Comparison of ENCODE assay signal across 6 cellular contexts in genomic region chrX:155071694-155072215, GRCh38. TPM values are rescaled to one million over a fixed set of nuclear protein-coding genes. Genes with fewer than 3 reads are reported as not detected.
DNase-seq lines count a peak whose midpoint lies in the region; ATAC-seq and TF ChIP-seq lines count a peak whose summit lies in the region.

No MANE protein-coding gene starts in this region.

- CTCF ChIA-PET in activated CD4-positive, alpha-beta T cell treated with anti-CD3 and anti-CD28 coated beads, Interleukin-2, amount 10 ng/mL, durations not matched to agents 7 days and 5 days (lab: Charles Lee), result no interaction called here

- peak overlapping the region; percentile 91 for H3K4me3 Mint-ChIP-seq in activated CD4-positive, alpha-beta T cell treated with anti-CD3 and anti-CD28 coated beads, Interleukin-2, amount 10 ng/mL, durations not matched to agents 7 days and 5 days
- peak overlapping the region; percentile 86 to 90 (median 87) for H3K4me3 Mint-ChIP-seq in immature natural killer cell

- ATAC-seq in SK-N-SH treated with all-trans-retinoic acid at 6 μM for 48 hours, result peak; percentile 19
- no peak for ATAC-seq in HG03139 (IDR thresholded peaks at IDR 0.05; ENCODE audit: unreplicated experiment)

- POLR2A ChIA-PET in activated CD4-positive, alpha-beta T cell treated with anti-CD3 and anti-CD28 coated beads, Interleukin-2, amount 10 ng/mL, durations not matched to agents 7 days and 5 days (lab: Charles Lee), result interaction anchor here (0.6 kb wide), 1 partner anchor 36 kb away, joined by 3 read pairs; no protein-coding TSS in a partner anchor

- no peaks in the 10 kb centered on the region for H3K27me3 Mint-ChIP-seq in activated CD4-positive, alpha-beta T cell treated with anti-CD3 and anti-CD28 coated beads, Interleukin-2, amount 10 ng/mL, durations not matched to agents 7 days and 5 days
- H3K27me3 Mint-ChIP-seq in immature natural killer cell (ENCODE audit: low read depth in 3 of 3), result peaks cover 1 to 12% (median 3%) of the 10 kb centered on the region in 3 donors

- peak; percentile 9 for DNase-seq in activated CD4-positive, alpha-beta T cell treated with anti-CD3 and anti-CD28 coated beads, Interleukin-2, amount 10 ng/mL, durations not matched to agents 7 days and 5 days
- DNase-seq in activated CD4-positive, alpha-beta T cell treated with anti-CD3 and anti-CD28 coated beads, Interleukin-2, amount 50 U/mL, for 48 hours, result no peak
- no peak for DNase-seq in immature natural killer cell
- DNase-seq in NCI-H2171 treated with DMSO at 0.1 percent for 48 hours (lab: John Stamatoyannopoulos, UW), result no peak

- H3K9me3 Mint-ChIP-seq in activated CD4-positive, alpha-beta T cell treated with anti-CD3 and anti-CD28 coated beads, Interleukin-2, amount 10 ng/mL, durations not matched to agents 7 days and 5 days, result no peaks in the 10 kb centered on the region
- no peaks in the 10 kb centered on the region for H3K9me3 Mint-ChIP-seq in immature natural killer cell

- peaks cover 34% of the 10 kb centered on the region for H3K36me3 Mint-ChIP-seq in activated CD4-positive, alpha-beta T cell treated with anti-CD3 and anti-CD28 coated beads, Interleukin-2, amount 10 ng/mL, durations not matched to agents 7 days and 5 days (ENCODE audit: low read depth)
- H3K36me3 Mint-ChIP-seq in immature natural killer cell, result peaks cover 6 to 8% (median 6%) of the 10 kb centered on the region in 3 donors

- peaks cover 57% of the 10 kb centered on the region for H3K4me1 Mint-ChIP-seq in activated CD4-positive, alpha-beta T cell treated with anti-CD3 and anti-CD28 coated beads, Interleukin-2, amount 10 ng/mL, durations not matched to agents 7 days and 5 days
- H3K4me1 Mint-ChIP-seq in immature natural killer cell, result peaks cover 36 to 46% of the 10 kb centered on the region in 2 donors

- peak overlapping the region; percentile 98 for H3K27ac Mint-ChIP-seq in activated CD4-positive, alpha-beta T cell treated with anti-CD3 and anti-CD28 coated beads, Interleukin-2, amount 10 ng/mL, durations not matched to agents 7 days and 5 days
- peak overlapping the region; percentile 86 to 95 (median 92) for H3K27ac Mint-ChIP-seq in immature natural killer cell

TF ChIP-seq in SK-N-SH treated with all-trans-retinoic acid at 6 μM for 48 hours, 23 proteins besides CTCF, POLR2A, EP300 and RAD21:
- TF ChIP-seq ESRRG (CRISPR knock-in tag; IDR thresholded peaks at IDR 0.05) (no peak), TSHZ2 (CRISPR knock-in tag; IDR thresholded peaks at IDR 0.05) (no peak), CSDC2 (CRISPR knock-in tag; IDR thresholded peaks at IDR 0.05) (no peak), ZNF565 (CRISPR knock-in tag; conservative IDR thresholded peaks at IDR 0.05; ENCODE audit: low read depth) (no peak), POU6F1 (CRISPR knock-in tag; IDR thresholded peaks at IDR 0.05; ENCODE audit: borderline replicate concordance, low read depth) (no peak), OSR1 (CRISPR knock-in tag; IDR thresholded peaks at IDR 0.05) (no peak), ZNF8 (CRISPR knock-in tag; IDR thresholded peaks at IDR 0.05) (no peak), CREB5 (CRISPR knock-in tag; IDR thresholded peaks at IDR 0.05; ENCODE audit: low read depth) (no peak), TCF4 (CRISPR knock-in tag; IDR thresholded peaks at IDR 0.05; ENCODE audit: borderline replicate concordance) (no peak), TOX (CRISPR knock-in tag; IDR thresholded peaks at IDR 0.05; ENCODE audit: borderline replicate concordance) (no peak), ISL1 (CRISPR knock-in tag; IDR thresholded peaks at IDR 0.05) (no peak), RARB (CRISPR knock-in tag; IDR thresholded peaks at IDR 0.05) (no peak), SNAI2 (CRISPR knock-in tag; IDR thresholded peaks at IDR 0.05) (no peak), ZFP30 (CRISPR knock-in tag; IDR thresholded peaks at IDR 0.05) (no peak), GLIS3 (CRISPR knock-in tag; IDR thresholded peaks at IDR 0.05) (no peak), PATZ1 (CRISPR knock-in tag; IDR thresholded peaks at IDR 0.05; ENCODE audit: borderline replicate concordance) (no peak), BACH2 (CRISPR knock-in tag; IDR thresholded peaks at IDR 0.05; ENCODE audit: borderline replicate concordance) (no peak)
TF ChIP-seq in SK-N-SH treated with all-trans-retinoic acid at 6 μM for 48 hours: peak in this region for 0.

RNA-seq across cellular contexts. Expression of gene BRCC3, which starts 0.4 kb away (rescaled TPM):
- 10 to 100 TPM; 28.2 to 30.6 TPM for total RNA-seq in activated CD4-positive, alpha-beta T cell treated with anti-CD3 and anti-CD28 coated beads, Interleukin-2, amount 10 ng/mL, durations not matched to agents 7 days and 5 days
- 10 to 100 TPM; 19.4 to 34.2 (median 24.5) TPM for polyA plus RNA-seq in immature natural killer cell

RNA-seq across cellular contexts. Expression of gene CMC4, which starts 0.8 kb away (rescaled TPM):
- 1 to 10 TPM; 4.7 to 5.6 TPM for total RNA-seq in activated CD4-positive, alpha-beta T cell treated with anti-CD3 and anti-CD28 coated beads, Interleukin-2, amount 10 ng/mL, durations not matched to agents 7 days and 5 days
- 10 to 100 TPM; 23.3 to 26.3 (median 23.6) TPM for polyA plus RNA-seq in immature natural killer cell

RNA-seq across cellular contexts. Expression of gene MTCP1, which starts 0.8 kb away (rescaled TPM):
- total RNA-seq in activated CD4-positive, alpha-beta T cell treated with anti-CD3 and anti-CD28 coated beads, Interleukin-2, amount 10 ng/mL, durations not matched to agents 7 days and 5 days, result 10 to 100 TPM; 18.1 to 19.6 TPM
- 10 to 100 TPM; 28.8 to 55.6 (median 33.0) TPM for polyA plus RNA-seq in immature natural killer cell

RNA-seq across cellular contexts. Expression of gene FUNDC2, which starts 45.1 kb away (rescaled TPM):
- 10 to 100 TPM; 58.4 to 61.3 TPM for total RNA-seq in activated CD4-positive, alpha-beta T cell treated with anti-CD3 and anti-CD28 coated beads, Interleukin-2, amount 10 ng/mL, durations not matched to agents 7 days and 5 days
- 100 to 1,000 TPM; 182 to 241 (median 234) TPM for polyA plus RNA-seq in immature natural killer cell

RNA-seq across cellular contexts. Expression of gene F8, which starts 49.2 kb away (rescaled TPM):
- total RNA-seq in activated CD4-positive, alpha-beta T cell treated with anti-CD3 and anti-CD28 coated beads, Interleukin-2, amount 10 ng/mL, durations not matched to agents 7 days and 5 days, result 1 to 10 TPM; 3.9 to 4.6 TPM
- 1 to 10 TPM; 1.1 to 3.4 (median 2.7) TPM for polyA plus RNA-seq in immature natural killer cell
